Comparison of ENCODE assay signal across 1 cellular context in the genomic region with DNA sequence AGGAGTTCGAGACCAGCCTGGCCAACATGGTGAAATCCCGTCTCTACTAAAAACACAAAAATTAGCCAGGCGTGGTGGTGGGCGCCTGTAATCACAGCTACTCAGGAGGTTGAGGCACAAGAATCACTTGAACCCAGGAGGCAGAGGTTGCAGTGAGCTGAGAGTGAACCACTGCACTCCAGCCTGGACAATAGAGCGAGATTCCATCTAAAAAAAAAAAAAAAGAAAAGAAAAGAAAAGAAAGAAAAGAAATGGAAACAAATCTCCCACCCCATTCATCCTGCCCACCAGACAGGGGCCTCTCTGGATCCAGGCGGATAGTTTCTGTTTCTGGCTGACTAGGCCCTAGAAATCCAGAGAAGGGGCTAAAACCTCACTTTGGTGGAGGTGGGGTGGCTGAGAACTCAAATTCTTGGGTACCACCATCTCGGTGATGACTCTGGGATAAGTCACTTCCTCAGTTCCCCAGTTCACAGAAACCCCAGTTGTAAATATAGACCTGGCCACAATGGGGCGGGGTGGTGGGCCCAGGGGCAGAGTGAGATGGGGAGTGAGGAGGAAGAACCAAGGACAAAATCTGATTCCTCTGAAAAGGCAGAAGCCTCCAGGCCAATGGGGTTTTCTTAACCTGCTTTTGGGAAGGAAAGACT.
A peak's percentile ranks its signal among the peaks of the same experiment; 100 is the strongest.
TF ChIP-seq lines count a peak whose summit lies in the region.

No MANE protein-coding gene starts in this region.

TF ChIP-seq in GM12878, 131 proteins besides CTCF, POLR2A, EP300 and RAD21:
- TF ChIP-seq RUNX3 (IDR thresholded peaks at IDR 0.05; ENCODE audit: low read length) (peak; percentile 31; the same call in 1 of the 2 replicates), EED (IDR thresholded peaks at IDR 0.05; ENCODE audit: low read depth) (peak; percentile 46; the same call in 1 of the 2 replicates), SPI1 (IDR thresholded peaks at IDR 0.05; ENCODE audit: borderline replicate concordance, insufficient read depth, low read depth, low read length) (peak; percentile 27; the same call in 1 of the 2 replicates), CREM (IDR thresholded peaks at IDR 0.05; ENCODE audit: low read depth) (0 out of 2 replicates have a peak, but pooled peaks have one; percentile 4), IKZF2 (IDR thresholded peaks at IDR 0.05) (0 out of 4 replicates have a peak, but pooled peaks of 1 of the 2 experiments have one; percentile 34), ZNF217 (IDR thresholded peaks at IDR 0.05) (0 out of 2 replicates have a peak, but pooled peaks have one; percentile 16)
- TF ChIP-seq, protein P1, sequence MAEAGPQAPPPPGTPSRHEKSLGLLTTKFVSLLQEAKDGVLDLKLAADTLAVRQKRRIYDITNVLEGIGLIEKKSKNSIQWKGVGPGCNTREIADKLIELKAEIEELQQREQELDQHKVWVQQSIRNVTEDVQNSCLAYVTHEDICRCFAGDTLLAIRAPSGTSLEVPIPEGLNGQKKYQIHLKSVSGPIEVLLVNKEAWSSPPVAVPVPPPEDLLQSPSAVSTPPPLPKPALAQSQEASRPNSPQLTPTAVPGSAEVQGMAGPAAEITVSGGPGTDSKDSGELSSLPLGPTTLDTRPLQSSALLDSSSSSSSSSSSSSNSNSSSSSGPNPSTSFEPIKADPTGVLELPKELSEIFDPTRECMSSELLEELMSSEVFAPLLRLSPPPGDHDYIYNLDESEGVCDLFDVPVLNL (IDR thresholded peaks at IDR 0.05; ENCODE audit: low read depth, low read length), result no peak
- TF ChIP-seq, protein P2, sequence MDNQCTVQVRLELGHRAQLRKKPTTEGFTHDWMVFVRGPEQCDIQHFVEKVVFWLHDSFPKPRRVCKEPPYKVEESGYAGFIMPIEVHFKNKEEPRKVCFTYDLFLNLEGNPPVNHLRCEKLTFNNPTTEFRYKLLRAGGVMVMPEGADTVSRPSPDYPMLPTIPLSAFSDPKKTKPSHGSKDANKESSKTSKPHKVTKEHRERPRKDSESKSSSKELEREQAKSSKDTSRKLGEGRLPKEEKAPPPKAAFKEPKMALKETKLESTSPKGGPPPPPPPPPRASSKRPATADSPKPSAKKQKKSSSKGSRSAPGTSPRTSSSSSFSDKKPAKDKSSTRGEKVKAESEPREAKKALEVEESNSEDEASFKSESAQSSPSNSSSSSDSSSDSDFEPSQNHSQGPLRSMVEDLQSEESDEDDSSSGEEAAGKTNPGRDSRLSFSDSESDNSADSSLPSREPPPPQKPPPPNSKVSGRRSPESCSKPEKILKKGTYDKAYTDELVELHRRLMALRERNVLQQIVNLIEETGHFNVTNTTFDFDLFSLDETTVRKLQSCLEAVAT (IDR thresholded peaks at IDR 0.05), result no peak
